ENCODE assay signal across 1 cellular context in the genomic region with DNA sequence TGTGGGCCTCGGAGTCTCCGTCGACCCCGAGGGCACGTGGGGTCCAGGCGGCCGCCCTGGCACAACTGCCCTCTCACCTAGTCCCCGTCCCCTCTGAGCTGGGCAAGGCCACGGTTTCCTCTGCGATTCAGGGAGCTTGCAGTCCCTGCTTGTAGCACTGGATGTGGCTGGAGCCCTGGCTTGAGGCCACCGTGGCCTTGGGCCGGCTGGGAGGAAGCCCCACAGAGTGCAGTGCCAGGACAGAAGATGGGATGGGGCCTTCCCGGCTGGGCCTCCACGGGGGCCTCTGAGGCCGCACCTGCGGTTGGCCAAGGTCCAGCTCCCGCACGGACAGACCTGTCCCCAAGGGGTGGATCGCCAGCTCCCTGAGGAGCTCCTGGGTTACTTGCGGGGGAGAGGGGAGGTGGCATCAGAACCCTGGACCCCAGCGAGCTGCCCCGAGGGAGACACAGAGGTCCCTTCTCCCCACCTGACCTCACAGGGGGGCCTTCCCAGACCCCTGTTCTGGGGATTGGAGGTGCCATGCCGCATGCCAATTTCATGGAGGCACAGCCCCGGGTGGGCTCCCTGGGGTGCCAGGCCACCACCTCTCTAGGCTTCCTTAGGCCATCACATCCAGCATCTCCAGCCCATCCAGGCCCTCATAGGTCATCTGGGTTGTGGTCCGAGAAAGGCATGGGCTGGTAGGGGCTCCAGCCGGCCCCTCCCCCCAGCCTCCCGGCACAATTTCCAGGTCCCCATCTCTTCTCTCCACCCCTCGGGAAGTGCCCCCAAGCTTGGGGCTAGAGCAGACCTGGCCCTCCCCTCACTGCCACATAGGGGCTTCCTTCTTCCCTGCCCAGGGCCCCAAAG.
TF ChIP-seq lines count a peak whose summit lies in the region.

No MANE protein-coding gene starts in this region.

TF ChIP-seq in HCT116, 20 proteins besides CTCF, POLR2A, EP300 and RAD21:
- no peak for TF ChIP-seq JUND (IDR thresholded peaks at IDR 0.05)
- TF ChIP-seq POLR2AphosphoS5 (IDR thresholded peaks at IDR 0.05; ENCODE audit: low read depth, low read length): no peak
- TF ChIP-seq, protein P1, sequence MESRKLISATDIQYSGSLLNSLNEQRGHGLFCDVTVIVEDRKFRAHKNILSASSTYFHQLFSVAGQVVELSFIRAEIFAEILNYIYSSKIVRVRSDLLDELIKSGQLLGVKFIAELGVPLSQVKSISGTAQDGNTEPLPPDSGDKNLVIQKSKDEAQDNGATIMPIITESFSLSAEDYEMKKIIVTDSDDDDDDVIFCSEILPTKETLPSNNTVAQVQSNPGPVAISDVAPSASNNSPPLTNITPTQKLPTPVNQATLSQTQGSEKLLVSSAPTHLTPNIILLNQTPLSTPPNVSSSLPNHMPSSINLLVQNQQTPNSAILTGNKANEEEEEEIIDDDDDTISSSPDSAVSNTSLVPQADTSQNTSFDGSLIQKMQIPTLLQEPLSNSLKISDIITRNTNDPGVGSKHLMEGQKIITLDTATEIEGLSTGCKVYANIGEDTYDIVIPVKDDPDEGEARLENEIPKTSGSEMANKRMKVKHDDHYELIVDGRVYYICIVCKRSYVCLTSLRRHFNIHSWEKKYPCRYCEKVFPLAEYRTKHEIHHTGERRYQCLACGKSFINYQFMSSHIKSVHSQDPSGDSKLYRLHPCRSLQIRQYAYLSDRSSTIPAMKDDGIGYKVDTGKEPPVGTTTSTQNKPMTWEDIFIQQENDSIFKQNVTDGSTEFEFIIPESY (IDR thresholded peaks at IDR 0.05; ENCODE audit: extremely low read depth, insufficient replicate concordance, low read length): no peak
- no peak for TF ChIP-seq ZFX (IDR thresholded peaks at IDR 0.05)
- no peak for TF ChIP-seq SRF (IDR thresholded peaks at IDR 0.05; ENCODE audit: low read depth)
- TF ChIP-seq EGR1 (IDR thresholded peaks at IDR 0.05; ENCODE audit: low read depth): no peak
- TF ChIP-seq, protein P2, sequence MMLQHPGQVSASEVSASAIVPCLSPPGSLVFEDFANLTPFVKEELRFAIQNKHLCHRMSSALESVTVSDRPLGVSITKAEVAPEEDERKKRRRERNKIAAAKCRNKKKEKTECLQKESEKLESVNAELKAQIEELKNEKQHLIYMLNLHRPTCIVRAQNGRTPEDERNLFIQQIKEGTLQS (IDR thresholded peaks at IDR 0.05): no peak
- TF ChIP-seq CBX3 (IDR thresholded peaks at IDR 0.05; ENCODE audit: low read depth): no peak
- TF ChIP-seq YY1 (IDR thresholded peaks at IDR 0.05; ENCODE audit: extremely low read depth, insufficient replicate concordance, low read depth, low read length): no peak
- TF ChIP-seq ELF1 (IDR thresholded peaks at IDR 0.05; ENCODE audit: borderline replicate concordance, low read depth): no peak
- no peak for TF ChIP-seq EZH2phosphoT487 (IDR thresholded peaks at IDR 0.05; ENCODE audit: borderline replicate concordance)
- no peak for TF ChIP-seq CEBPB (IDR thresholded peaks at IDR 0.05; ENCODE audit: low read depth)
- TF ChIP-seq ZNF274 (IDR thresholded peaks at IDR 0.05; ENCODE audit: low read depth, low read length): no peak
- TF ChIP-seq SP1 (IDR thresholded peaks at IDR 0.05; ENCODE audit: low read depth): no peak
